ENCODE assay signal across 15 cellular contexts in the genomic region with DNA sequence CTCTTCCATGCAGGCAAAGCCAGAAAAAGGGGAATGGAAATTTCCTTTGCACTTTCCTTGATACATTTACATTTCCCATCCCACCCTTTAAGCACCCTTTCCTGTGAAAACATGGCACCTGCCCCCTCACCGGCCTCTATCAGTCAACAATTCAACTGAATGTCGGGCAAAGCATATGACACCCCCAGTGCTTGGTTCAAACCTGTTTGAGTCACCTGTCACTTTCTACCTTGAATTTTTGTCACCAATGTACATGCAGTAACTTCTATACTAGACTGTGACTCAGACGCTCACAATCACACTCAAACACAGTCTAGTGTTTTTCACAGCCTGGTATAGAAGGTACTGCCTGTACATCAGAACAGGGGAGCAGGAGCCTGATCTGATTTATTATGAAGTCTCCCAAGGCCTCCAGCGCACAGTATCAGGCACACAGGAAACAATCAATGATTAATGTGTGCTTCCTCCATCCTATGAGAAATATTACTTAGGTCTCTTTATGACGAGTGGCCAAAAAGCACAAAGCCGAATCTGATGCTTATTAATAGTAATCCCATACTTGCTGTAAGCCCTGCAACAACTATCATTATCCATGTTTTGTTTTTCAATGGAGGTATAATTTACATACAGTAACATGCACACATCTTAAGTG. TPM values are rescaled to one million over a fixed set of nuclear protein-coding genes. Genes with fewer than 3 reads are reported as not detected.
A peak's percentile ranks its signal among the peaks of the same experiment; 100 is the strongest.
DNase-seq lines count a peak whose midpoint lies in the region; ATAC-seq and TF ChIP-seq lines count a peak whose summit lies in the region.
"Had no signal": no experiment of that assay in that cellular context is flagged by ENCODE, and none has a peak within 500 bp of the region (broad histone marks: within the 10 kb centered on the region; RNA-seq: fewer than 3 reads in every experiment).

No MANE protein-coding gene starts in this region.

- H2AFZ ChIP-seq in SK-N-SH (ENCODE audit: low read depth) = no peak overlapping the region
- H2AFZ ChIP-seq: PC-9 had no signal

- no peak for ATAC-seq in SK-N-SH treated with all-trans-retinoic acid at 6 μM for 48 hours
- ATAC-seq in central memory CD8-positive, alpha-beta T cell (replicated peaks; ENCODE audit: extremely low read depth, poor library complexity, severe bottlenecking) = peak; percentile 40
- no peak for ATAC-seq in stimulated activated memory B cell treated with anti-CD40 and anti-IgM and Interleukin-4, amounts not matched to agents 10 μg/mL and 1 μg/mL and 100 μg/mL, for 72 hours
- no peak for ATAC-seq in GM18868 (IDR thresholded peaks at IDR 0.05; ENCODE audit: unreplicated experiment)

- peak overlapping the region; percentile 89 for H3K27ac Mint-ChIP-seq in T-helper 1 cell treated with Interleukin-12 subunit alpha and Interleukin-12 subunit beta and Interleukin-4 antibody, amounts not matched to agents 30 μg/mL and 1 μg/mL, for 36 hours
- peak overlapping the region; percentile 88 for H3K27ac Mint-ChIP-seq in central memory CD8-positive, alpha-beta T cell (ENCODE audit: low read depth)
- peak overlapping the region; percentile 98 for H3K27ac Mint-ChIP-seq in stimulated activated memory B cell treated with anti-CD40 and anti-IgM and Interleukin-4, amounts not matched to agents 10 μg/mL and 1 μg/mL and 100 μg/mL, for 72 hours
- H3K27ac Mint-ChIP-seq: HFFc6 had no signal

- H3K36me3 Mint-ChIP-seq in T-helper 1 cell treated with Interleukin-12 subunit alpha and Interleukin-12 subunit beta and Interleukin-4 antibody, amounts not matched to agents 30 μg/mL and 1 μg/mL, for 36 hours (ENCODE audit: low read depth) = peaks cover 3% of the 10 kb centered on the region
- H3K36me3 Mint-ChIP-seq in central memory CD8-positive, alpha-beta T cell (ENCODE audit: insufficient read depth) = peaks cover 7% of the 10 kb centered on the region
- H3K36me3 Mint-ChIP-seq in stimulated activated memory B cell treated with anti-CD40 and anti-IgM and Interleukin-4, amounts not matched to agents 10 μg/mL and 1 μg/mL and 100 μg/mL, for 72 hours = no peaks in the 10 kb centered on the region

- no peak overlapping the region for H3K4me3 ChIP-seq in SK-N-SH (ENCODE audit: low read depth in 2 of 2, low read length in 1 of 2)
- H3K4me3 ChIP-seq: PC-9, stomach had no signal

- H3K9me3 ChIP-seq in SK-N-SH = no peaks in the 10 kb centered on the region
- H3K9me3 ChIP-seq: stomach had no signal

- H3K9ac ChIP-seq in SK-N-SH = no peak overlapping the region

- no peak for TF ChIP-seq CTCF in SK-N-SH (IDR thresholded peaks at IDR 0.05)

- no peak for TF ChIP-seq EP300 in SK-N-SH (IDR thresholded peaks at IDR 0.05; ENCODE audit: borderline replicate concordance in 1 of 2, low read depth in 1 of 2, low read length in 1 of 2)

- no peak overlapping the region for H3K4me2 ChIP-seq in SK-N-SH
- H3K4me2 ChIP-seq: PC-9 had no signal

- H3K27me3 ChIP-seq in SK-N-SH (ENCODE audit: insufficient read depth) = no peaks in the 10 kb centered on the region
- H3K27me3 ChIP-seq: stomach had no signal

- TF ChIP-seq RAD21 in SK-N-SH (IDR thresholded peaks at IDR 0.05; ENCODE audit: low read length) = no peak

- H3K79me2 ChIP-seq in SK-N-SH (ENCODE audit: insufficient read depth) = no peaks in the 10 kb centered on the region

- peak overlapping the region; percentile 75 for H3K4me3 Mint-ChIP-seq in T-helper 1 cell treated with Interleukin-12 subunit alpha and Interleukin-12 subunit beta and Interleukin-4 antibody, amounts not matched to agents 30 μg/mL and 1 μg/mL, for 36 hours
- H3K4me3 Mint-ChIP-seq in central memory CD8-positive, alpha-beta T cell = peak overlapping the region; percentile 71
- H3K4me3 Mint-ChIP-seq in stimulated activated memory B cell treated with anti-CD40 and anti-IgM and Interleukin-4, amounts not matched to agents 10 μg/mL and 1 μg/mL and 100 μg/mL, for 72 hours = peak overlapping the region; percentile 46
- H3K4me3 Mint-ChIP-seq: HFFc6 had no signal

- no peaks in the 10 kb centered on the region for H3K4me1 ChIP-seq in SK-N-SH (ENCODE audit: control insufficient read depth in 1 of 2, insufficient read depth in 2 of 2, low read depth in 1 of 2, low read length in 1 of 2)

- H3K9me3 Mint-ChIP-seq in T-helper 1 cell treated with Interleukin-12 subunit alpha and Interleukin-12 subunit beta and Interleukin-4 antibody, amounts not matched to agents 30 μg/mL and 1 μg/mL, for 36 hours = no peaks in the 10 kb centered on the region
- no peaks in the 10 kb centered on the region for H3K9me3 Mint-ChIP-seq in central memory CD8-positive, alpha-beta T cell
- H3K9me3 Mint-ChIP-seq in stimulated activated memory B cell treated with anti-CD40 and anti-IgM and Interleukin-4, amounts not matched to agents 10 μg/mL and 1 μg/mL and 100 μg/mL, for 72 hours = no peaks in the 10 kb centered on the region
- H3K9me3 Mint-ChIP-seq: HFFc6 had no signal

- H3K27ac ChIP-seq in SK-N-SH (ENCODE audit: low read depth in 2 of 2, low read length in 1 of 2) = peak overlapping the region; percentile 46 to 60; a peak in 2 of 4 replicates
- H3K27ac ChIP-seq: 22Rv1, PC-9 had no signal

- CTCF ChIA-PET in SK-N-SH (lab: Yijun Ruan, JAX) = no interaction called here

- H3K9me2 ChIP-seq in SK-N-SH = no peaks in the 10 kb centered on the region

- 59% methylated on average over 6 of the region's 6 CpGs for WGBS in SK-N-SH (ENCODE audit: low lambda C conversion rate)

- POLR2A ChIA-PET in SK-N-SH (lab: Yijun Ruan, JAX) = no interaction called here

- H4K20me1 ChIP-seq in SK-N-SH (ENCODE audit: insufficient read depth) = no peaks in the 10 kb centered on the region

- DNase-seq in SK-N-SH = no peak
- DNase-seq in central memory CD8-positive, alpha-beta T cell (ENCODE audit: low spot score in 2 of 2) = peak in 1 of 2 donors; percentile 15
- no peak for DNase-seq in iPS-NIHi11 (ENCODE audit: low spot score)
- DNase-seq in HUDEP-2 (lab: John Stamatoyannopoulos, UW; ENCODE audit: unreplicated experiment in 76 of 76) = no peak
- DNase-seq: cortex of kidney, HFFc6, Karpas-422, kidney, PC-9, stomach had no signal

- peaks cover 72% of the 10 kb centered on the region for H3K4me1 Mint-ChIP-seq in T-helper 1 cell treated with Interleukin-12 subunit alpha and Interleukin-12 subunit beta and Interleukin-4 antibody, amounts not matched to agents 30 μg/mL and 1 μg/mL, for 36 hours (ENCODE audit: low read depth)
- H3K4me1 Mint-ChIP-seq in central memory CD8-positive, alpha-beta T cell = peaks cover 47% of the 10 kb centered on the region
- H3K4me1 Mint-ChIP-seq in stimulated activated memory B cell treated with anti-CD40 and anti-IgM and Interleukin-4, amounts not matched to agents 10 μg/mL and 1 μg/mL and 100 μg/mL, for 72 hours = peaks cover 42% of the 10 kb centered on the region

- H3K27me3 Mint-ChIP-seq in T-helper 1 cell treated with Interleukin-12 subunit alpha and Interleukin-12 subunit beta and Interleukin-4 antibody, amounts not matched to agents 30 μg/mL and 1 μg/mL, for 36 hours (ENCODE audit: low read depth) = no peaks in the 10 kb centered on the region
- H3K27me3 Mint-ChIP-seq in central memory CD8-positive, alpha-beta T cell = no peaks in the 10 kb centered on the region
- no peaks in the 10 kb centered on the region for H3K27me3 Mint-ChIP-seq in stimulated activated memory B cell treated with anti-CD40 and anti-IgM and Interleukin-4, amounts not matched to agents 10 μg/mL and 1 μg/mL and 100 μg/mL, for 72 hours

- H3F3A ChIP-seq in SK-N-SH (replicated peaks; ENCODE audit: insufficient read depth) = peaks cover 5% of the 10 kb centered on the region

- no peaks in the 10 kb centered on the region for H3K36me3 ChIP-seq in SK-N-SH (replicated peaks in 1 of 2; ENCODE audit: control insufficient read depth in 1 of 2, insufficient read depth in 2 of 2, low read length in 1 of 2)
- H3K36me3 ChIP-seq: stomach had no signal

TF ChIP-seq in SK-N-SH, 30 proteins besides CTCF, POLR2A, EP300 and RAD21 (continues in another document):
- no peak for TF ChIP-seq MAX (IDR thresholded peaks at IDR 0.05; ENCODE audit: low read depth)
- no peak for TF ChIP-seq GABPA (IDR thresholded peaks at IDR 0.05; ENCODE audit: low read depth)

TF ChIP-seq in SK-N-SH treated with all-trans-retinoic acid at 6 μM for 48 hours, 23 proteins besides CTCF, POLR2A, EP300 and RAD21 (continues in another document):
- TF ChIP-seq TSHZ2 (CRISPR knock-in tag; IDR thresholded peaks at IDR 0.05) (no peak), TOX (CRISPR knock-in tag; IDR thresholded peaks at IDR 0.05; ENCODE audit: borderline replicate concordance) (no peak)
- TF ChIP-seq, protein P1, sequence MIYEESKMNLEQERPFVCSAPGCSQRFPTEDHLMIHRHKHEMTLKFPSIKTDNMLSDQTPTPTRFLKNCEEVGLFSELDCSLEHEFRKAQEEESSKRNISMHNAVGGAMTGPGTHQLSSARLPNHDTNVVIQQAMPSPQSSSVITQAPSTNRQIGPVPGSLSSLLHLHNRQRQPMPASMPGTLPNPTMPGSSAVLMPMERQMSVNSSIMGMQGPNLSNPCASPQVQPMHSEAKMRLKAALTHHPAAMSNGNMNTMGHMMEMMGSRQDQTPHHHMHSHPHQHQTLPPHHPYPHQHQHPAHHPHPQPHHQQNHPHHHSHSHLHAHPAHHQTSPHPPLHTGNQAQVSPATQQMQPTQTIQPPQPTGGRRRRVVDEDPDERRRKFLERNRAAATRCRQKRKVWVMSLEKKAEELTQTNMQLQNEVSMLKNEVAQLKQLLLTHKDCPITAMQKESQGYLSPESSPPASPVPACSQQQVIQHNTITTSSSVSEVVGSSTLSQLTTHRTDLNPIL (CRISPR knock-in tag; IDR thresholded peaks at IDR 0.05; ENCODE audit: low read depth) = no peak

RNA-seq across cellular contexts. Expression of gene FAM9C, which starts 49.2 kb away (rescaled TPM):
- polyA plus RNA-seq in SK-N-SH (2012; rRNA removed) = 1.9 and 2.6 TPM in 2 replicates
- 2.4 and 2.5 TPM in 2 replicates for polyA plus RNA-seq in SK-N-SH (2012; cell fraction: cytosol; rRNA removed)
- polyA plus RNA-seq in SK-N-SH (2012; cell fraction: nucleus; rRNA removed) = 3.1 and 6.2 TPM in 2 replicates
